ENCODE assay signal across 8 cellular contexts in genomic region chr10:130110236-130111114, GRCh38. TPM values are rescaled to one million over a fixed set of nuclear protein-coding genes. Genes with fewer than 3 reads are reported as not detected.
DNase-seq lines count a peak whose midpoint lies in the region; ATAC-seq and TF ChIP-seq lines count a peak whose summit lies in the region.

Gene C10orf143 (minus strand): TSS chr10:130110830. CDS start chr10:130110772, 58 bp downstream.

- peak; percentile 91 for DNase-seq in DMS153 (lab: John Stamatoyannopoulos, UW)
- DNase-seq in OCI-M1 (lab: John Stamatoyannopoulos, UW): peak; percentile 97
- DNase-seq in activated T-cell treated with anti-CD3 and anti-CD28 coated beads, Interleukin-2, amount 50 U/mL, for 1 hour: peak; percentile 100
- DNase-seq in epithelial cell of proximal tubule (ENCODE audit: low read depth): peak; percentile 78
- peak; percentile 96 to 98 for DNase-seq in stimulated activated CD8-positive, alpha-beta memory T cell treated with anti-CD3 and anti-CD28 coated beads, Interleukin-4, amount 100 ng/mL, for 4 hours (ENCODE audit: low read depth in 2 of 2, low spot score in 1 of 2)

- H3K9me3 ChIP-seq in mucosa of rectum (ENCODE audit: control insufficient read depth in 2 of 2, low read length in 2 of 2): no peaks in the 10 kb centered on the region

- H3K4me3 Mint-ChIP-seq in IgD-negative memory B cell: peak within 1 kb of the TSS; percentile 91 to 99 (median 98)

- peak within 1 kb of the TSS; percentile 79 to 96 for H3K9ac ChIP-seq in mucosa of rectum (ENCODE audit: low read depth in 1 of 2, low read length in 2 of 2)

- H3K27ac Mint-ChIP-seq in IgD-negative memory B cell: peak within 1 kb of the TSS; percentile 92 to 99 (median 95)

- no peaks in the 10 kb centered on the region for H3K36me3 Mint-ChIP-seq in IgD-negative memory B cell

- H3K36me3 ChIP-seq in mucosa of rectum (ENCODE audit: control insufficient read depth in 2 of 2, insufficient read depth in 2 of 2, low read length in 2 of 2): no peaks in the 10 kb centered on the region

- no peaks in the 10 kb centered on the region for H3K27me3 ChIP-seq in mucosa of rectum (ENCODE audit: control insufficient read depth in 2 of 2, insufficient read depth in 2 of 2, low read length in 2 of 2)

- no peaks in the 10 kb centered on the region for H3K27me3 Mint-ChIP-seq in IgD-negative memory B cell

- peak within 1 kb of the TSS; percentile 89 for H3K4me3 ChIP-seq in epithelial cell of proximal tubule (ENCODE audit: low read depth, low read length)
- H3K4me3 ChIP-seq in mucosa of rectum (ENCODE audit: low read length in 2 of 2): peak within 1 kb of the TSS; percentile 99 to 100

- peaks cover 15 to 31% (median 29%) of the 10 kb centered on the region in 3 donors for H3K4me1 Mint-ChIP-seq in IgD-negative memory B cell

- peak; percentile 80 for ATAC-seq in GM21576 (IDR thresholded peaks at IDR 0.05; ENCODE audit: unreplicated experiment)

- no peaks in the 10 kb centered on the region for H3K9me3 Mint-ChIP-seq in IgD-negative memory B cell

- peaks cover 12 to 14% of the 10 kb centered on the region in 2 donors for H3K4me1 ChIP-seq in mucosa of rectum (ENCODE audit: control insufficient read depth in 2 of 2, insufficient read depth in 2 of 2, low read length in 2 of 2)

- peak within 1 kb of the TSS; percentile 94 to 97 for H3K27ac ChIP-seq in mucosa of rectum (ENCODE audit: low read depth in 2 of 2, low read length in 2 of 2)

- TF ChIP-seq CTCF in epithelial cell of proximal tubule (conservative IDR thresholded peaks at IDR 0.05; ENCODE audit: low read depth, low read length): no peak

RNA-seq across cellular contexts. Expression of gene C10orf143, which starts in this region (rescaled TPM):
- polyA plus RNA-seq in IgD-negative memory B cell: 21.1 TPM
- 0.22 and 4.7 TPM in 2 replicates for total RNA-seq in epithelial cell of proximal tubule

Comparison
In these comparisons a context has a peak if more than half of its experiments do, and no peak if none do; other contexts are left out.
1. Peak in every context shown above with its lines: DNase-seq, ATAC-seq, H3K4me3 ChIP-seq and H3K27ac ChIP-seq.